In genomic region chr16:12036985-12037425, GRCh38 we compare ENCODE assay signal across 8 cellular contexts.
A peak's percentile ranks its signal among the peaks of the same experiment; 100 is the strongest.
DNase-seq lines count a peak whose midpoint lies in the region; ATAC-seq, FAIRE-seq and TF ChIP-seq lines count a peak whose summit lies in the region.
"Not testable (repeated sequence)": the region's sequence is repeated elsewhere in the genome, so short reads cannot be mapped to it uniquely, and the experiment has no call there.

No MANE protein-coding gene starts in this region.

- H3K36me3 Mint-ChIP-seq in CD14-positive monocyte, result peaks cover 16 to 17% of the 10 kb centered on the region in 2 donors
- H3K36me3 Mint-ChIP-seq in stimulated activated naive B cell treated with anti-CD40 and anti-IgM and Interleukin-4, amounts not matched to agents 10 μg/mL and 1 μg/mL and 100 μg/mL, for 72 hours, result peaks cover 44 to 52% of the 10 kb centered on the region in 2 donors

- not testable (repeated sequence) for TF ChIP-seq RAD21 in HepG2 (CRISPR knock-in tag; IDR thresholded peaks at IDR 0.05)

- ATAC-seq in HepG2; stimulated activated naive B cell treated with anti-CD40 and anti-IgM and Interleukin-4, amounts not matched to agents 10 μg/mL and 1 μg/mL and 100 μg/mL, for 72 hours (replicated peaks): not testable (repeated sequence)

- not testable (repeated sequence) for H3K27me3 Mint-ChIP-seq in CD14-positive monocyte (ENCODE audit: low read depth in 3 of 3); stimulated activated naive B cell treated with anti-CD40 and anti-IgM and Interleukin-4, amounts not matched to agents 10 μg/mL and 1 μg/mL and 100 μg/mL, for 72 hours

- peak overlapping the region; percentile 74 for H3K4me2 ChIP-seq in PC-9
- H3K4me2 ChIP-seq in HepG2 (ENCODE audit: low read depth, low read length), result not testable (repeated sequence)

- H3K4me1 Mint-ChIP-seq in CD14-positive monocyte, result peaks cover 71% of the 10 kb centered on the region
- peaks cover 44 to 67% of the 10 kb centered on the region in 2 donors for H3K4me1 Mint-ChIP-seq in stimulated activated naive B cell treated with anti-CD40 and anti-IgM and Interleukin-4, amounts not matched to agents 10 μg/mL and 1 μg/mL and 100 μg/mL, for 72 hours

- TF ChIP-seq POLR2A in HepG2 (IDR thresholded peaks at IDR 0.05; ENCODE audit: insufficient read depth in 1 of 2, low read depth in 2 of 2, low read length in 2 of 2), result not testable (repeated sequence)

- not testable (repeated sequence) for H3F3A ChIP-seq in PC-9 (ENCODE audit: insufficient read depth, low read depth)

- intact Hi-C loops in CD14-positive monocyte (cut with micrococcal nuclease); HepG2 (cut with micrococcal nuclease; ENCODE audit: unreplicated experiment): not testable (repeated sequence)
- intact Hi-C loops in PC-9 (cut with micrococcal nuclease; ENCODE audit: unreplicated experiment), result loop anchor here (1.0 kb wide), 1 partner anchor 10 kb away; no protein-coding TSS in a partner anchor

- CTCF ChIA-PET in PC-9 (lab: Charles Lee); HepG2 (lab: Yijun Ruan, JAX; ENCODE audit: low intra/inter-chr PET ratio, low total read pairs): not testable (repeated sequence)

- H3K27me3 ChIP-seq in HAP-1 (ENCODE audit: low read depth); PC-9 (ENCODE audit: insufficient read depth, low read depth); HepG2 (ENCODE audit: control insufficient read depth in 1 of 2, insufficient read depth in 2 of 2, low read length in 2 of 2): not testable (repeated sequence)

- not testable (repeated sequence) for H3K4me3 Mint-ChIP-seq in CD14-positive monocyte; stimulated activated naive B cell treated with anti-CD40 and anti-IgM and Interleukin-4, amounts not matched to agents 10 μg/mL and 1 μg/mL and 100 μg/mL, for 72 hours

- WGBS in HepG2 (ENCODE audit: low lambda C conversion rate), result 87% methylated on average over 11 of the region's 11 CpGs

- peaks cover 31% of the 10 kb centered on the region for H3K79me2 ChIP-seq in PC-9 (ENCODE audit: low read depth)
- H3K79me2 ChIP-seq in HepG2 (ENCODE audit: insufficient read depth, low read length), result not testable (repeated sequence)

- FAIRE-seq in HepG2 (lab: Jason Lieb, UNC), result not testable (repeated sequence)

- not testable (repeated sequence) for H2AFZ ChIP-seq in PC-9; HepG2 (ENCODE audit: low read length)

- not testable (repeated sequence) for TF ChIP-seq EP300 in HepG2 (IDR thresholded peaks at IDR 0.05; ENCODE audit: low read depth in 2 of 2, low read length in 2 of 2); HepG2 (CRISPR knock-in tag; IDR thresholded peaks at IDR 0.05; ENCODE audit: borderline replicate concordance)

- not testable (repeated sequence) for H3K9me3 Mint-ChIP-seq in CD14-positive monocyte; stimulated activated naive B cell treated with anti-CD40 and anti-IgM and Interleukin-4, amounts not matched to agents 10 μg/mL and 1 μg/mL and 100 μg/mL, for 72 hours

- H3K9me2 ChIP-seq in PC-9 (ENCODE audit: insufficient read depth), result not testable (repeated sequence)

- peak overlapping the region in 6 of 7 donors; percentile 54 to 97 (median 72) for H3K27ac Mint-ChIP-seq in CD14-positive monocyte
- peak overlapping the region; percentile 92 for H3K27ac Mint-ChIP-seq in stimulated activated naive B cell treated with anti-CD40 and anti-IgM and Interleukin-4, amounts not matched to agents 10 μg/mL and 1 μg/mL and 100 μg/mL, for 72 hours

- H4K20me1 ChIP-seq in PC-9 (ENCODE audit: insufficient read depth); HepG2 (ENCODE audit: insufficient read depth, low read length): not testable (repeated sequence)

- in situ Hi-C loops in HAP-1 (cut with MboI; ENCODE audit: low sequenced_read_pairs); astrocyte of the spinal cord (cut with HindIII; ENCODE audit: low sequenced_read_pairs); HepG2 (cut with HindIII; ENCODE audit: extremely low pct_ligation_motif_present, low pct_unique_long_range_greater_than_20kb): not testable (repeated sequence)

- not testable (repeated sequence) for BruUV-seq in PC-9 (replicated peaks; lab: Mats Ljungman, UMichigan); HepG2 (replicated peaks; lab: Mats Ljungman, UMichigan)

- H3K36me3 ChIP-seq in HAP-1 (replicated peaks); PC-9 (ENCODE audit: low read depth); HepG2 (replicated peaks in 1 of 2; ENCODE audit: control insufficient read depth in 1 of 2, insufficient read depth in 2 of 2, low read length in 2 of 2): not testable (repeated sequence)

- not testable (repeated sequence) for H3K9me3 ChIP-seq in HAP-1; PC-9 (ENCODE audit: insufficient read depth, low read depth); HepG2 (ENCODE audit: low read length)

- POLR2A ChIA-PET in PC-9 (lab: Charles Lee; ENCODE audit: unreplicated experiment), result interaction anchor here (0.6 kb wide), 1 partner anchor 65 kb away, joined by 4 read pairs; no protein-coding TSS in a partner anchor
- POLR2A ChIA-PET in HepG2 (lab: Yijun Ruan, JAX), result not testable (repeated sequence)

- peaks cover 15% of the 10 kb centered on the region for H3K4me1 ChIP-seq in HAP-1
- H3K4me1 ChIP-seq in PC-9 (replicated peaks; ENCODE audit: insufficient read depth), result peaks cover 16% of the 10 kb centered on the region
- H3K4me1 ChIP-seq in HepG2 (ENCODE audit: insufficient read depth, low read length), result peaks cover 32% of the 10 kb centered on the region

- not testable (repeated sequence) for TF ChIP-seq CTCF in CD14-positive monocyte (IDR thresholded peaks at IDR 0.05); PC-9 (conservative IDR thresholded peaks at IDR 0.05); astrocyte of the spinal cord (IDR thresholded peaks at IDR 0.05; ENCODE audit: low read depth, low read length); fibroblast of pulmonary artery (IDR thresholded peaks at IDR 0.05; ENCODE audit: low read length, missing control alignments); HepG2 (CRISPR knock-in tag; IDR thresholded peaks at IDR 0.05)

- H3K4me3 ChIP-seq in HAP-1; astrocyte of the spinal cord (ENCODE audit: low read depth, low read length); fibroblast of pulmonary artery (replicated peaks; ENCODE audit: low read depth, low read length); HepG2 (replicated peaks in 1 of 3; ENCODE audit: insufficient read depth in 1 of 3, low read depth in 2 of 3, low read length in 3 of 3): not testable (repeated sequence)
- peak overlapping the region; percentile 17; the same call in 1 of the 2 replicates for H3K4me3 ChIP-seq in PC-9

- not testable (repeated sequence) for H3K9ac ChIP-seq in HepG2 (ENCODE audit: insufficient read depth, low read depth, low read length)

- DNase-seq in CD14-positive monocyte (ENCODE audit: low spot score); stimulated activated naive B cell treated with anti-CD40 and anti-IgM and Interleukin-4, amounts not matched to agents 10 μg/mL and 1 μg/mL and 100 μg/mL, for 72 hours: not testable (repeated sequence)
- peak; percentile 13 to 60 for DNase-seq in HAP-1 (ENCODE audit: low spot score in 2 of 2)
- DNase-seq in NCI-H1694 (lab: John Stamatoyannopoulos, UW), result peak; percentile 63
- peak; percentile 90 to 92 for DNase-seq in PC-9
- DNase-seq in astrocyte of the spinal cord (ENCODE audit: low read depth, low spot score), result peak; percentile 76
- peak; percentile 40 for DNase-seq in fibroblast of pulmonary artery (ENCODE audit: low read depth)
- peak; percentile 32 for DNase-seq in HepG2 (ENCODE audit: low spot score)

- peak overlapping the region; percentile 82 for H3K27ac ChIP-seq in PC-9
- not testable (repeated sequence) for H3K27ac ChIP-seq in HepG2 (ENCODE audit: extremely low read length, insufficient read depth, low read length)

TF ChIP-seq in HepG2, 621 proteins besides CTCF, POLR2A, EP300 and RAD21:
- peak; percentile 39; the same call in 1 of the 2 replicates for TF ChIP-seq FOSL2 (CRISPR knock-in tag; IDR thresholded peaks at IDR 0.05)
